Comparison of ENCODE assay signal across 29 cellular contexts in genomic region chr3:5302661-5303060, GRCh38.
"Had no signal": no experiment of that assay in that cellular context is flagged by ENCODE, and none has a peak within 500 bp of the region (broad histone marks: within the 10 kb centered on the region; RNA-seq: fewer than 3 reads in every experiment).

No MANE protein-coding gene starts in this region.

- H3K4me3 Mint-ChIP-seq: activated CD4-positive, alpha-beta memory T cell treated with anti-CD3 and anti-CD28 coated beads, Interleukin-2, amount 10 ng/mL, durations not matched to agents 7 days and 5 days; activated CD4-positive, alpha-beta T cell treated with anti-CD3 and anti-CD28 coated beads for 36 hours; activated CD4-positive, alpha-beta T cell treated with anti-CD3 and anti-CD28 coated beads, Interleukin-2, amount 10 ng/mL, durations not matched to agents 24 days and 14 days; activated naive CD8-positive, alpha-beta T cell; activated T-cell treated with anti-CD3 and anti-CD28 coated beads, Interleukin-2, amount 50 U/mL, for 24 hours; activated T-cell treated with anti-CD3 and anti-CD28 coated beads, Interleukin-2, amount 50 U/mL, for 72 hours; central memory CD8-positive, alpha-beta T cell; dendritic cell treated with granulocyte-macrophage colony-stimulating factor and Interleukin-4, amounts not matched to agents 40 ng/mL and 50 ng/mL, for 4 days; endodermal cell had no signal

- H3K27me3 ChIP-seq: brain microvascular endothelial cell, dorsolateral prefrontal cortex, foreskin keratinocyte, gastrocnemius medialis had no signal

- ATAC-seq: activated CD4-positive, alpha-beta T cell treated with anti-CD3 and anti-CD28 coated beads for 36 hours; esophagus mucosa; gastrocnemius medialis had no signal

- DNase-seq: activated CD4-positive, alpha-beta memory T cell treated with anti-CD3 and anti-CD28 coated beads, Interleukin-2, amount 10 ng/mL, durations not matched to agents 7 days and 5 days; activated CD4-positive, alpha-beta T cell treated with anti-CD3 and anti-CD28 coated beads for 36 hours; activated CD4-positive, alpha-beta T cell treated with anti-CD3 and anti-CD28 coated beads, Interleukin-2, amount 10 ng/mL, durations not matched to agents 24 days and 14 days; activated CD4-positive, alpha-beta T cell treated with anti-CD3 and anti-CD28 coated beads, Interleukin-2, amount 50 U/mL, for 4 hours; activated CD4-positive, CD25-positive, alpha-beta regulatory T cell; activated CD4-positive, CD25-positive, alpha-beta regulatory T cell treated with anti-CD3 and anti-CD28 coated beads, Interleukin-2, amount 50 U/mL, for 72 hours; activated CD8-positive, alpha-beta memory T cell treated with anti-CD3 and anti-CD28 coated beads, Interleukin-2, amount 50 U/mL, for 48 hours; activated effector memory CD4-positive, alpha-beta T cell treated with Interleukin-2 at 50 U/mL for 16 hours; activated gamma-delta T cell treated with Interleukin-2 at 50 U/mL for 16 hours; activated naive CD4-positive, alpha-beta T cell treated with anti-CD3 and anti-CD28 coated beads, Interleukin-2, amount 50 U/mL, for 16 hours; activated naive CD4-positive, alpha-beta T cell treated with Interleukin-2 at 50 U/mL for 16 hours; activated T-cell treated with anti-CD3 and anti-CD28 coated beads for 4 hours; activated T-cell treated with anti-CD3 and anti-CD28 coated beads, Interleukin-2, amount 50 U/mL, for 24 hours; activated T-cell treated with anti-CD3 and anti-CD28 coated beads, Interleukin-2, amount 50 U/mL, for 72 hours; amniotic stem cell; anterior cingulate cortex; brain microvascular endothelial cell; dorsolateral prefrontal cortex; effector memory CD4-positive, alpha-beta T cell; endodermal cell; gastrocnemius medialis; glutamatergic neuron; T-helper 2 cell had no signal

- H3K4me3 ChIP-seq: coronary artery, dorsolateral prefrontal cortex, gastrocnemius medialis had no signal

- H3K9me3 ChIP-seq: gastrocnemius medialis had no signal

- H3K9me3 Mint-ChIP-seq: activated CD4-positive, alpha-beta memory T cell treated with anti-CD3 and anti-CD28 coated beads, Interleukin-2, amount 10 ng/mL, durations not matched to agents 7 days and 5 days; activated CD4-positive, alpha-beta T cell treated with anti-CD3 and anti-CD28 coated beads, Interleukin-2, amount 10 ng/mL, durations not matched to agents 24 days and 14 days; activated T-cell treated with anti-CD3 and anti-CD28 coated beads, Interleukin-2, amount 50 U/mL, for 24 hours; activated T-cell treated with anti-CD3 and anti-CD28 coated beads, Interleukin-2, amount 50 U/mL, for 72 hours; central memory CD8-positive, alpha-beta T cell; dendritic cell treated with granulocyte-macrophage colony-stimulating factor and Interleukin-4, amounts not matched to agents 40 ng/mL and 50 ng/mL, for 4 days; endodermal cell had no signal

- H3K27ac ChIP-seq: brain microvascular endothelial cell, coronary artery, dorsolateral prefrontal cortex, foreskin keratinocyte, gastrocnemius medialis had no signal

- H3K4me1 Mint-ChIP-seq: activated CD4-positive, alpha-beta memory T cell treated with anti-CD3 and anti-CD28 coated beads, Interleukin-2, amount 10 ng/mL, durations not matched to agents 7 days and 5 days; activated CD4-positive, alpha-beta T cell treated with anti-CD3 and anti-CD28 coated beads for 36 hours; central memory CD8-positive, alpha-beta T cell had no signal

- H3K36me3 ChIP-seq: brain microvascular endothelial cell, gastrocnemius medialis had no signal

- H3K27me3 Mint-ChIP-seq: activated naive CD8-positive, alpha-beta T cell; activated T-cell treated with anti-CD3 and anti-CD28 coated beads, Interleukin-2, amount 50 U/mL, for 24 hours; dendritic cell treated with granulocyte-macrophage colony-stimulating factor and Interleukin-4, amounts not matched to agents 40 ng/mL and 50 ng/mL, for 4 days had no signal

- H3K4me1 ChIP-seq: gastrocnemius medialis had no signal

- H3K27ac Mint-ChIP-seq: activated CD4-positive, alpha-beta memory T cell treated with anti-CD3 and anti-CD28 coated beads, Interleukin-2, amount 10 ng/mL, durations not matched to agents 7 days and 5 days; activated CD4-positive, alpha-beta T cell treated with anti-CD3 and anti-CD28 coated beads for 36 hours; activated CD4-positive, alpha-beta T cell treated with anti-CD3 and anti-CD28 coated beads, Interleukin-2, amount 10 ng/mL, durations not matched to agents 24 days and 14 days; activated naive CD8-positive, alpha-beta T cell; activated T-cell treated with anti-CD3 and anti-CD28 coated beads, Interleukin-2, amount 50 U/mL, for 24 hours; activated T-cell treated with anti-CD3 and anti-CD28 coated beads, Interleukin-2, amount 50 U/mL, for 72 hours; dendritic cell treated with granulocyte-macrophage colony-stimulating factor and Interleukin-4, amounts not matched to agents 40 ng/mL and 50 ng/mL, for 4 days; endodermal cell had no signal
